In the genomic region with DNA sequence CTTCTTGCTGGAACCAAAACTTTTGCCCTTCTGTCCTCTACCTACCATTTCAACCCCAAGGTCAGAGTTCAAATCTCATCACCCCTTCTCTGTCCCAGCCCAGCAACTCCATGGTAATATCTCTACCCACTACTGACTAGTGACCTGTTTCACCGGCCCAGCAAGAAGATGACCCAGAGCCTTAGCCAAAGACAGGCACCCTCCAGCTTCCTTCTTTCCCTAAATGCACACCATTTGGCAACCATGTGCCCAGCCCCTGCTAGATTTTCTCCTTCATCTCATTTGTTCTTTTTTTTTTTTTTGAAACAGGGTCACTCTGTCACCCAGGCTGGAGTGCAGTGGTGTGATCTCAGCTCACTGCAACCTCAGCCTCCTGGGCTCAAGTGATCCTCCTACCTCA, we compare ENCODE assay signal across 11 cellular contexts. TPM values are rescaled to one million over a fixed set of nuclear protein-coding genes. Genes with fewer than 3 reads are reported as not detected.
DNase-seq lines count a peak whose midpoint lies in the region; ATAC-seq and TF ChIP-seq lines count a peak whose summit lies in the region.
"Had no signal": no experiment of that assay in that cellular context is flagged by ENCODE, and none has a peak within 500 bp of the region (broad histone marks: within the 10 kb centered on the region; RNA-seq: fewer than 3 reads in every experiment).

No MANE protein-coding gene starts in this region.

- TF ChIP-seq EP300 in SK-N-SH (IDR thresholded peaks at IDR 0.05; ENCODE audit: borderline replicate concordance in 1 of 2, low read depth in 1 of 2, low read length in 1 of 2) = no peak
- no peak for TF ChIP-seq EP300 in gastroesophageal sphincter (IDR thresholded peaks at IDR 0.05)

- 0 out of 2 replicates have a peak, but pooled peaks cover 4% of the 10 kb centered on the region for H4K20me1 ChIP-seq in SK-N-SH (ENCODE audit: insufficient read depth)

- CTCF ChIA-PET in SK-N-SH (lab: Yijun Ruan, JAX) = interaction anchor here (1.0 to 18.2 kb wide), 4 partner anchors 9 to 56 kb away, joined by 3 to 198 read pairs (median 22); a partner anchor contains a TSS

- no peak overlapping the region for H3K4me3 Mint-ChIP-seq in mesothelial cell of epicardium

- H3K4me2 ChIP-seq in SK-N-SH = no peak overlapping the region

- H3K27ac Mint-ChIP-seq in mesothelial cell of epicardium = no peak overlapping the region

- intact Hi-C loops in spleen (cut with DNase I; ENCODE audit: low total_unique reads) = no loop called here

- POLR2A ChIA-PET in SK-N-SH (lab: Yijun Ruan, JAX) = no interaction called here

- H3K9me3 ChIP-seq in SK-N-SH = no peaks in the 10 kb centered on the region
- H3K9me3 ChIP-seq in RWPE2 (ENCODE audit: severe bottlenecking) = no peaks in the 10 kb centered on the region
- H3K9me3 ChIP-seq in gastroesophageal sphincter = no peaks in the 10 kb centered on the region
- no peaks in the 10 kb centered on the region for H3K9me3 ChIP-seq in spleen

- H3K27me3 ChIP-seq in SK-N-SH (ENCODE audit: insufficient read depth) (no peaks in the 10 kb centered on the region), RWPE2 (ENCODE audit: insufficient read depth, poor library complexity, severe bottlenecking) (no peaks in the 10 kb centered on the region), gastroesophageal sphincter (no peaks in the 10 kb centered on the region), spleen (replicated peaks in 1 of 7) (no peaks in the 10 kb centered on the region), foreskin keratinocyte (no peaks in the 10 kb centered on the region)

- no peaks in the 10 kb centered on the region for H3K36me3 Mint-ChIP-seq in mesothelial cell of epicardium

- TF ChIP-seq POLR2A in gastroesophageal sphincter (IDR thresholded peaks at IDR 0.05) (no peak), spleen (IDR thresholded peaks at IDR 0.05) (no peak)

- H3K79me2 ChIP-seq in SK-N-SH (ENCODE audit: insufficient read depth) = peaks cover 25% of the 10 kb centered on the region; the same call in 1 of the 2 replicates

- DNase-seq in SK-N-SH = no peak
- DNase-seq in RWPE2 (ENCODE audit: low spot score) = no peak
- DNase-seq in spleen = no peak
- DNase-seq in foreskin keratinocyte = no peak
- no peak for DNase-seq in effector CD4-positive, alpha-beta T cell
- DNase-seq in mesothelial cell of epicardium (ENCODE audit: low spot score in 2 of 2, unreplicated experiment in 2 of 2) = no peak
- DNase-seq: NCI-H1436 treated with DMSO at 0.1 percent for 48 hours, occipital lobe had no signal

- peaks cover 36% of the 10 kb centered on the region for H3K4me1 Mint-ChIP-seq in mesothelial cell of epicardium

- 100% methylated on average over 1 of the region's 1 CpG for WGBS in SK-N-SH (ENCODE audit: low lambda C conversion rate)
- WGBS in gastroesophageal sphincter (ENCODE audit: low coverage in 1 of 2), 2 donors = 80 to 92% methylated on average over 1 of the region's 1 CpG
- 66 to 100% (median 70%) methylated on average over 1 of the region's 1 CpG for WGBS in spleen, 5 donors

- no peaks in the 10 kb centered on the region for H3K27me3 Mint-ChIP-seq in mesothelial cell of epicardium (ENCODE audit: low read depth)

- H3K9me2 ChIP-seq in SK-N-SH = no peaks in the 10 kb centered on the region

- peaks cover 15% of the 10 kb centered on the region for H3F3A ChIP-seq in SK-N-SH (replicated peaks; ENCODE audit: insufficient read depth)

- TF ChIP-seq RAD21 in SK-N-SH (IDR thresholded peaks at IDR 0.05; ENCODE audit: low read length) = no peak

- H3K4me1 ChIP-seq in SK-N-SH (ENCODE audit: control insufficient read depth in 1 of 2, insufficient read depth in 2 of 2, low read depth in 1 of 2, low read length in 1 of 2) (peaks cover 21 to 54% of the 10 kb centered on the region in 2 experiments; a peak in 3 of 4 replicates), RWPE2 (ENCODE audit: insufficient read depth, poor library complexity, severe bottlenecking) (peaks cover 62% of the 10 kb centered on the region), gastroesophageal sphincter (peaks cover 0 to 84% (median 46%) of the 10 kb centered on the region in 3 donors), spleen (peaks cover 56 to 100% (median 92%) of the 10 kb centered on the region in 6 donors), foreskin keratinocyte (peaks cover 16% of the 10 kb centered on the region)

- no peaks in the 10 kb centered on the region for H3K9me3 Mint-ChIP-seq in mesothelial cell of epicardium

- no peak overlapping the region for H2AFZ ChIP-seq in SK-N-SH (ENCODE audit: low read depth)

- H3K36me3 ChIP-seq in SK-N-SH (replicated peaks in 1 of 2; ENCODE audit: control insufficient read depth in 1 of 2, insufficient read depth in 2 of 2, low read length in 1 of 2) (no peaks in the 10 kb centered on the region), RWPE2 (ENCODE audit: low read depth) (no peaks in the 10 kb centered on the region), gastroesophageal sphincter (no peaks in the 10 kb centered on the region), spleen (peaks cover 0 to 29% (median 0%) of the 10 kb centered on the region in 6 donors)

- H3K9ac ChIP-seq in SK-N-SH = no peak overlapping the region

- TF ChIP-seq CTCF in SK-N-SH (IDR thresholded peaks at IDR 0.05) (no peak), RWPE2 (IDR thresholded peaks at IDR 0.05; ENCODE audit: poor library complexity, severe bottlenecking) (no peak), gastroesophageal sphincter (IDR thresholded peaks at IDR 0.05) (no peak), spleen (IDR thresholded peaks at IDR 0.05 in 8 of 11, conservative IDR thresholded peaks at IDR 0.05 in 3 of 11) (no peak), foreskin keratinocyte (conservative IDR thresholded peaks at IDR 0.05) (no peak), mesothelial cell of epicardium (IDR thresholded peaks at IDR 0.05; ENCODE audit: unreplicated experiment) (no peak)

- peak overlapping the region; percentile 53 to 64; a peak in 2 of 4 replicates for H3K27ac ChIP-seq in SK-N-SH (ENCODE audit: low read depth in 2 of 2, low read length in 1 of 2)
- H3K27ac ChIP-seq in RWPE2 (ENCODE audit: poor library complexity, severe bottlenecking) = peak overlapping the region; percentile 66
- peak overlapping the region in 3 of 4 donors; percentile 65 to 73 (median 71) for H3K27ac ChIP-seq in gastroesophageal sphincter
- peak overlapping the region; percentile 69 to 96 (median 94) for H3K27ac ChIP-seq in spleen
- H3K27ac ChIP-seq in foreskin keratinocyte = no peak overlapping the region
- H3K27ac ChIP-seq: 22Rv1 had no signal

- H3K4me3 ChIP-seq in SK-N-SH (ENCODE audit: low read depth in 2 of 2, low read length in 1 of 2) (no peak overlapping the region), RWPE2 (ENCODE audit: severe bottlenecking) (no peak overlapping the region), gastroesophageal sphincter (no peak overlapping the region), spleen (peak overlapping the region in 3 of 8 donors; percentile 30 to 64 (median 34))

- no peak for ATAC-seq in SK-N-SH treated with all-trans-retinoic acid at 6 μM for 48 hours
- no peak for ATAC-seq in RWPE2 (ENCODE audit: low read depth)
- no peak for ATAC-seq in gastroesophageal sphincter
- ATAC-seq in foreskin keratinocyte = no peak

TF ChIP-seq in SK-N-SH treated with all-trans-retinoic acid at 6 μM for 48 hours, 23 proteins besides CTCF, POLR2A, EP300 and RAD21 (continues in another document):
- TF ChIP-seq ZNF565 (CRISPR knock-in tag; conservative IDR thresholded peaks at IDR 0.05; ENCODE audit: low read depth) (no peak), ZFP3 (CRISPR knock-in tag; IDR thresholded peaks at IDR 0.05) (no peak), ZFP30 (CRISPR knock-in tag; IDR thresholded peaks at IDR 0.05) (no peak), PPARA (CRISPR knock-in tag; IDR thresholded peaks at IDR 0.05; ENCODE audit: borderline replicate concordance) (no peak)
- TF ChIP-seq, protein P1, sequence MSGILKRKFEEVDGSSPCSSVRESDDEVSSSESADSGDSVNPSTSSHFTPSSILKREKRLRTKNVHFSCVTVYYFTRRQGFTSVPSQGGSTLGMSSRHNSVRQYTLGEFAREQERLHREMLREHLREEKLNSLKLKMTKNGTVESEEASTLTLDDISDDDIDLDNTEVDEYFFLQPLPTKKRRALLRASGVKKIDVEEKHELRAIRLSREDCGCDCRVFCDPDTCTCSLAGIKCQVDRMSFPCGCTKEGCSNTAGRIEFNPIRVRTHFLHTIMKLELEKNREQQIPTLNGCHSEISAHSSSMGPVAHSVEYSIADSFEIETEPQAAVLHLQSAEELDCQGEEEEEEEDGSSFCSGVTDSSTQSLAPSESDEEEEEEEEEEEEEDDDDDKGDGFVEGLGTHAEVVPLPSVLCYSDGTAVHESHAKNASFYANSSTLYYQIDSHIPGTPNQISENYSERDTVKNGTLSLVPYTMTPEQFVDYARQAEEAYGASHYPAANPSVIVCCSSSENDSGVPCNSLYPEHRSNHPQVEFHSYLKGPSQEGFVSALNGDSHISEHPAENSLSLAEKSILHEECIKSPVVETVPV (CRISPR knock-in tag; IDR thresholded peaks at IDR 0.05) = no peak
- TF ChIP-seq, protein P2, sequence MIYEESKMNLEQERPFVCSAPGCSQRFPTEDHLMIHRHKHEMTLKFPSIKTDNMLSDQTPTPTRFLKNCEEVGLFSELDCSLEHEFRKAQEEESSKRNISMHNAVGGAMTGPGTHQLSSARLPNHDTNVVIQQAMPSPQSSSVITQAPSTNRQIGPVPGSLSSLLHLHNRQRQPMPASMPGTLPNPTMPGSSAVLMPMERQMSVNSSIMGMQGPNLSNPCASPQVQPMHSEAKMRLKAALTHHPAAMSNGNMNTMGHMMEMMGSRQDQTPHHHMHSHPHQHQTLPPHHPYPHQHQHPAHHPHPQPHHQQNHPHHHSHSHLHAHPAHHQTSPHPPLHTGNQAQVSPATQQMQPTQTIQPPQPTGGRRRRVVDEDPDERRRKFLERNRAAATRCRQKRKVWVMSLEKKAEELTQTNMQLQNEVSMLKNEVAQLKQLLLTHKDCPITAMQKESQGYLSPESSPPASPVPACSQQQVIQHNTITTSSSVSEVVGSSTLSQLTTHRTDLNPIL (CRISPR knock-in tag; IDR thresholded peaks at IDR 0.05; ENCODE audit: low read depth) = no peak

RNA-seq across cellular contexts. Expression of a gene that starts 14.9 kb away (rescaled TPM):
- polyA plus RNA-seq in SK-N-SH (2012; rRNA removed) (43.4 and 56.6 TPM in 2 replicates), spleen (100 to 1,000 TPM in 2 of 3 donors, 10 to 100 TPM in 1; 76.7 to 176 (median 127) TPM), foreskin keratinocyte (38.5 and 40.3 TPM in 2 replicates)
- 21.6 and 37.3 TPM in 2 replicates for polyA plus RNA-seq in SK-N-SH (2012; cell fraction: cytosol; rRNA removed)
- polyA plus RNA-seq in SK-N-SH (2012; cell fraction: nucleus; rRNA removed) = 118 and 136 TPM in 2 replicates
- total RNA-seq in gastroesophageal sphincter (100 to 1,000 TPM in 2 of 4 donors, 10 to 100 TPM in 2; 72.4 to 125 (median 95.1) TPM), spleen (100 to 1,000 TPM; 248 to 365 (median 278) TPM), foreskin keratinocyte (50.2 and 51.8 TPM in 2 replicates), mesothelial cell of epicardium (154 to 163 TPM (median 155 TPM) in 3 replicates)

RNA-seq across cellular contexts. Expression of a gene that starts 56.5 kb away (rescaled TPM):
- polyA plus RNA-seq in SK-N-SH (2012; rRNA removed) = 42.2 and 47.7 TPM in 2 replicates
- 20.7 and 30.1 TPM in 2 replicates for polyA plus RNA-seq in SK-N-SH (2012; cell fraction: cytosol; rRNA removed)
- 23.7 and 25.6 TPM in 2 replicates for polyA plus RNA-seq in SK-N-SH (2012; cell fraction: nucleus; rRNA removed)
- total RNA-seq in gastroesophageal sphincter = 10 to 100 TPM; 35.8 to 56.6 (median 45.0) TPM
- 10 to 100 TPM; 19.7 to 35.1 (median 27.9) TPM for total RNA-seq in spleen
- 10 to 100 TPM; 23.7 to 46.7 (median 31.9) TPM for polyA plus RNA-seq in spleen
- 77.4 and 80.2 TPM in 2 replicates for total RNA-seq in foreskin keratinocyte
- polyA plus RNA-seq in foreskin keratinocyte = 110 and 113 TPM in 2 replicates
- 51.1 to 54.9 TPM (median 54.7 TPM) in 3 replicates for total RNA-seq in mesothelial cell of epicardium
